27 cellular contexts compared by ENCODE assay signal in genomic region chr3:33921608-33922007, GRCh38.
DNase-seq lines count a peak whose midpoint lies in the region; FAIRE-seq and TF ChIP-seq lines count a peak whose summit lies in the region.
"Had no signal": no experiment of that assay in that cellular context is flagged by ENCODE, and none has a peak within 500 bp of the region (broad histone marks: within the 10 kb centered on the region; RNA-seq: fewer than 3 reads in every experiment).

No MANE protein-coding gene starts in this region.

- H3K79me2 ChIP-seq in Loucy (ENCODE audit: insufficient read depth, low read length) = no peaks in the 10 kb centered on the region

- no peaks in the 10 kb centered on the region for H3K36me3 Mint-ChIP-seq in type B pancreatic cell
- H3K36me3 Mint-ChIP-seq: CD8-positive, alpha-beta T cell had no signal

- peak overlapping the region; percentile 22 for H3K27ac Mint-ChIP-seq in type B pancreatic cell
- H3K27ac Mint-ChIP-seq: B cell; CD8-positive, alpha-beta T cell; HFFc6 had no signal

- H3K36me3 ChIP-seq in Loucy (ENCODE audit: insufficient read depth, low read length) (no peaks in the 10 kb centered on the region), bronchial epithelial cell (ENCODE audit: control insufficient read depth, insufficient read depth, low read length) (no peaks in the 10 kb centered on the region), ascending aorta (no peaks in the 10 kb centered on the region)
- H3K36me3 ChIP-seq: HAP-1, MG63 had no signal

- no peaks in the 10 kb centered on the region for H3K9me2 ChIP-seq in Loucy (replicated peaks; ENCODE audit: low read depth, low read length)

- no peaks in the 10 kb centered on the region for H3F3A ChIP-seq in Loucy (ENCODE audit: low read depth)

- no peak for TF ChIP-seq CTCF in Loucy (conservative IDR thresholded peaks at IDR 0.05; ENCODE audit: low read length)
- no peak for TF ChIP-seq CTCF in bronchial epithelial cell (IDR thresholded peaks at IDR 0.05; ENCODE audit: insufficient read depth, low read length, severe bottlenecking)
- no peak for TF ChIP-seq CTCF in type B pancreatic cell (conservative IDR thresholded peaks at IDR 0.05)
- TF ChIP-seq CTCF in ascending aorta (IDR thresholded peaks at IDR 0.05) = no peak

- no peaks in the 10 kb centered on the region for H4K20me1 ChIP-seq in Loucy (ENCODE audit: insufficient read depth, low read length, poor library complexity, severe bottlenecking)

- H3K4me3 ChIP-seq in Loucy (ENCODE audit: low read length, poor library complexity, severe bottlenecking) = no peak overlapping the region
- no peak overlapping the region for H3K4me3 ChIP-seq in bronchial epithelial cell (ENCODE audit: low read depth, low read length)
- no peak overlapping the region for H3K4me3 ChIP-seq in ascending aorta
- H3K4me3 ChIP-seq: GM12878, GM23248, HAP-1, MG63 had no signal

- no peak overlapping the region for H3K4me2 ChIP-seq in Loucy (ENCODE audit: low read depth, low read length, poor library complexity, severe bottlenecking)

- H3K27me3 ChIP-seq in Loucy (ENCODE audit: insufficient read depth, low read length, poor library complexity, severe bottlenecking) = no peaks in the 10 kb centered on the region
- no peaks in the 10 kb centered on the region for H3K27me3 ChIP-seq in bronchial epithelial cell (ENCODE audit: control insufficient read depth, insufficient read depth, low read length)
- no peaks in the 10 kb centered on the region for H3K27me3 ChIP-seq in ascending aorta
- H3K27me3 ChIP-seq: MG63 had no signal

- H3K4me3 Mint-ChIP-seq in type B pancreatic cell = no peak overlapping the region
- H3K4me3 Mint-ChIP-seq: B cell; CD8-positive, alpha-beta T cell; HFFc6 had no signal

- FAIRE-seq in bronchial epithelial cell (lab: Jason Lieb, UNC) = no peak
- FAIRE-seq: GM12878, HepG2 had no signal

- peaks cover 4% of the 10 kb centered on the region for H3K27me3 Mint-ChIP-seq in type B pancreatic cell

- no peaks in the 10 kb centered on the region for H3K4me1 Mint-ChIP-seq in type B pancreatic cell (ENCODE audit: unreplicated experiment)
- H3K4me1 Mint-ChIP-seq: B cell had no signal

- H3K9me3 Mint-ChIP-seq in type B pancreatic cell = peaks cover 4% of the 10 kb centered on the region
- H3K9me3 Mint-ChIP-seq: CD8-positive, alpha-beta T cell; HFFc6 had no signal

- no peaks in the 10 kb centered on the region for H3K9me3 ChIP-seq in Loucy (ENCODE audit: insufficient read depth, low read depth, low read length)
- no peaks in the 10 kb centered on the region for H3K9me3 ChIP-seq in ascending aorta
- H3K9me3 ChIP-seq: Caco-2, HAP-1, MG63 had no signal

- H2AFZ ChIP-seq in Loucy (ENCODE audit: low read length) = peak overlapping the region; percentile 24; the same call in 1 of the 2 replicates
- H2AFZ ChIP-seq: GM23248 had no signal

- DNase-seq in bronchial epithelial cell (ENCODE audit: low read depth) (peak; percentile 21), islet precursor cell (peak; percentile 62), type B pancreatic cell (ENCODE audit: extremely low spot score, unreplicated experiment) (no peak), ascending aorta (ENCODE audit: low spot score in 2 of 2) (no peak), iPS-NIHi7 (ENCODE audit: extremely low spot score) (no peak), UCSD-AML1 (lab: John Stamatoyannopoulos, UW; ENCODE audit: unreplicated experiment) (no peak)
- DNase-seq: Caco-2; CD8-positive, alpha-beta T cell; DMS79; EL; GDM1; GM23248; HFFc6; KBM-7; MG63; NCI-H1694; NCI-H2029 treated with DMSO at 0.1 percent for 48 hours; NCI-H446 treated with DMSO at 0.1 percent for 48 hours; NCI-H526; NCI-H82; SHP77 treated with DMSO at 0.1 percent for 48 hours had no signal

- no peak overlapping the region for H3K9ac ChIP-seq in Loucy (ENCODE audit: low read depth, low read length, poor library complexity, severe bottlenecking)
- H3K9ac ChIP-seq: GM23248 had no signal

- H3K4me1 ChIP-seq in Loucy (ENCODE audit: insufficient read depth, low read length, poor library complexity, severe bottlenecking) = peaks cover 40% of the 10 kb centered on the region
- H3K4me1 ChIP-seq in ascending aorta = no peaks in the 10 kb centered on the region
- H3K4me1 ChIP-seq: Caco-2 had no signal

- intact Hi-C loops in ascending aorta (cut with DNase I) = no loop called here

- no peak overlapping the region for H3K27ac ChIP-seq in ascending aorta
- H3K27ac ChIP-seq: C4-2B, GM23248 had no signal

Comparison
In these comparisons a context has a peak if more than half of its experiments do, and no peak if none do; other contexts are left out.
1. DNase-seq: peak in bronchial epithelial cell (single experiment) and islet precursor cell (single experiment); none in type B pancreatic cell (single experiment), ascending aorta (0 of 2), iPS-NIHi7 (single experiment) and UCSD-AML1 (single experiment).